13 cellular contexts compared by ENCODE assay signal in the genomic region with DNA sequence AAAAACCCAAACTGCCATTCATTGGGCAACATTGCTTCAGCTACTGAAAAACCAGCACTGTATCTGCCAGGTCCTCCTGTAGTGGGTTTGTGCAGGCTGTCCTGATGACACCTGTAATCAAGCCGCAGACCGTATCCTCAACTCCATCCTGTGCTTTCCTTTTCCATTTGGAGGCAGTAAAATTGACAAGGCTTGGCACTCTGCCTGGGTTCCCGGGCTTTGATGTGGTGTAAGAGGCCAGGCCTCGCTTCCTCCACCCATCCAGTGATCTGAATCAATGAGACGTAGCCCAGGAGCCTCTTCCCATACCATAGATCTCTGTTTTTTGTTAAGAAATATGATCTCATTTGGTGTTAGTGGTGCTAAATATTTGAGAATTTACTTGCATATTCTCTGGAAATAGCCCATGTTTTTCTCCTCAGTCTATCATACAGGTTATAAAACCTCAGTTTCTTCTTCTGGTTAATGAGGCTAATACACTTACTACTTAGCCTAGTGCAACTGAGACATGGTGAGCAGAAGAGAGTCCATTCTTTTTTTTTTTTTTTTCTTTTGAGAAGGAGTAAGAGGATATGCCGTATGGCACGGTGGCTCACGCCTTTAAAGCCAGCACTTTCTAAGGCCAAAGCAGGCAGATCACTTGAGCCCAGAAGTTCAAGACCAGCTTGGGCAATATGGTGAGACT. TPM values are rescaled to one million over a fixed set of nuclear protein-coding genes. Genes with fewer than 3 reads are reported as not detected.
A peak's percentile ranks its signal among the peaks of the same experiment; 100 is the strongest.
DNase-seq lines count a peak whose midpoint lies in the region; TF ChIP-seq lines count a peak whose summit lies in the region.
"Had no signal": no experiment of that assay in that cellular context is flagged by ENCODE, and none has a peak within 500 bp of the region (broad histone marks: within the 10 kb centered on the region; RNA-seq: fewer than 3 reads in every experiment).

No MANE protein-coding gene starts in this region.

- H3K36me3 ChIP-seq in SK-N-SH (replicated peaks in 1 of 2; ENCODE audit: control insufficient read depth in 1 of 2, insufficient read depth in 2 of 2, low read length in 1 of 2), result peaks cover 0 to 5% of the 10 kb centered on the region in 2 experiments
- H3K36me3 ChIP-seq in smooth muscle cell (ENCODE audit: low read depth), result no peaks in the 10 kb centered on the region
- no peaks in the 10 kb centered on the region for H3K36me3 ChIP-seq in H7 (replicated peaks; ENCODE audit: control insufficient read depth, insufficient read depth, low read length)
- H3K36me3 ChIP-seq: right atrium auricular region had no signal

- no peaks in the 10 kb centered on the region for H3K36me3 Mint-ChIP-seq in Calu3 (ENCODE audit: insufficient read depth, unreplicated experiment)

- peaks cover 0 to 3% of the 10 kb centered on the region in 2 experiments; a peak in 1 of 4 replicates for H3K4me1 ChIP-seq in SK-N-SH (ENCODE audit: control insufficient read depth in 1 of 2, insufficient read depth in 2 of 2, low read depth in 1 of 2, low read length in 1 of 2)
- no peaks in the 10 kb centered on the region for H3K4me1 ChIP-seq in smooth muscle cell (ENCODE audit: low read depth)
- H3K4me1 ChIP-seq: right atrium auricular region had no signal

- no peak overlapping the region for H3K27ac Mint-ChIP-seq in Calu3 (ENCODE audit: unreplicated experiment)
- H3K27ac Mint-ChIP-seq: activated naive CD8-positive, alpha-beta T cell treated with anti-CD3 and anti-CD28 coated beads, Interleukin-2, amount 50 U/mL, for 24 hours; memory B cell had no signal

- H2AFZ ChIP-seq in SK-N-SH (ENCODE audit: low read depth) (no peak overlapping the region), smooth muscle cell (ENCODE audit: low read depth) (no peak overlapping the region)

- no peak for TF ChIP-seq CTCF in Calu3 (IDR thresholded peaks at IDR 0.05; ENCODE audit: unreplicated experiment)
- no peak for TF ChIP-seq CTCF in SK-N-SH (IDR thresholded peaks at IDR 0.05)
- no peak for TF ChIP-seq CTCF in smooth muscle cell (IDR thresholded peaks at IDR 0.05; ENCODE audit: borderline replicate concordance, insufficient read depth, poor library complexity, severe bottlenecking)

- H3K4me1 Mint-ChIP-seq in Calu3 (ENCODE audit: low read depth, unreplicated experiment), result no peaks in the 10 kb centered on the region
- H3K4me1 Mint-ChIP-seq: activated naive CD8-positive, alpha-beta T cell treated with anti-CD3 and anti-CD28 coated beads, Interleukin-2, amount 50 U/mL, for 24 hours; memory B cell had no signal

- H3K9me2 ChIP-seq in SK-N-SH, result no peaks in the 10 kb centered on the region

- H3K4me3 ChIP-seq in SK-N-SH (ENCODE audit: low read depth in 2 of 2, low read length in 1 of 2), result no peak overlapping the region
- no peak overlapping the region for H3K4me3 ChIP-seq in smooth muscle cell
- no peak overlapping the region for H3K4me3 ChIP-seq in H7 (ENCODE audit: insufficient read depth, low read depth, low read length)
- H3K4me3 ChIP-seq: right atrium auricular region had no signal

- no peaks in the 10 kb centered on the region for H3K9me3 Mint-ChIP-seq in Calu3 (ENCODE audit: low read depth, unreplicated experiment)
- H3K9me3 Mint-ChIP-seq: activated naive CD8-positive, alpha-beta T cell treated with anti-CD3 and anti-CD28 coated beads, Interleukin-2, amount 50 U/mL, for 24 hours; memory B cell had no signal

- H3K4me2 ChIP-seq in SK-N-SH (no peak overlapping the region), smooth muscle cell (no peak overlapping the region)

- H3K27ac ChIP-seq in SK-N-SH (ENCODE audit: low read depth in 2 of 2, low read length in 1 of 2), result no peak overlapping the region
- H3K27ac ChIP-seq in smooth muscle cell (ENCODE audit: low read depth), result no peak overlapping the region
- H3K27ac ChIP-seq: right atrium auricular region had no signal

- TF ChIP-seq EP300 in SK-N-SH (IDR thresholded peaks at IDR 0.05; ENCODE audit: borderline replicate concordance in 1 of 2, low read depth in 1 of 2, low read length in 1 of 2), result peak; percentile 18 to 32; a peak in 2 of 4 replicates

- intact Hi-C loops in Calu3 (cut with micrococcal nuclease; ENCODE audit: unreplicated experiment), result no loop called here

- CTCF ChIA-PET in Calu3 (lab: Charles Lee) (no interaction called here), SK-N-SH (lab: Yijun Ruan, JAX) (interaction anchor here (0.8 to 1.9 kb wide), 2 partner anchors 16 kb away, joined by 3 to 9 read pairs; no protein-coding TSS in a partner anchor)

- H3K9me3 ChIP-seq in SK-N-SH (no peaks in the 10 kb centered on the region), smooth muscle cell (replicated peaks; ENCODE audit: low read depth) (no peaks in the 10 kb centered on the region)
- H3K9me3 ChIP-seq: right atrium auricular region had no signal

- no peaks in the 10 kb centered on the region for H4K20me1 ChIP-seq in SK-N-SH (ENCODE audit: insufficient read depth)
- no peaks in the 10 kb centered on the region for H4K20me1 ChIP-seq in smooth muscle cell (ENCODE audit: low read depth)

- TF ChIP-seq RAD21 in SK-N-SH (IDR thresholded peaks at IDR 0.05; ENCODE audit: low read length), result no peak

- H3K27me3 ChIP-seq in SK-N-SH (ENCODE audit: insufficient read depth) (no peaks in the 10 kb centered on the region), smooth muscle cell (ENCODE audit: low read depth) (no peaks in the 10 kb centered on the region), H7 (ENCODE audit: control insufficient read depth, insufficient read depth, low read length) (no peaks in the 10 kb centered on the region)
- H3K27me3 ChIP-seq: right atrium auricular region had no signal

- BruUV-seq in Calu3 (replicated peaks; lab: Mats Ljungman, UMichigan), result no TSS peak

- 46% methylated on average over 8 of the region's 8 CpGs for WGBS in SK-N-SH (ENCODE audit: low lambda C conversion rate)
- 71% methylated on average over 8 of the region's 8 CpGs for WGBS in smooth muscle cell (ENCODE audit: low lambda C conversion rate)

- H3K9ac ChIP-seq in SK-N-SH (no peak overlapping the region), smooth muscle cell (ENCODE audit: low read depth) (no peak overlapping the region)

- no peaks in the 10 kb centered on the region for H3K27me3 Mint-ChIP-seq in Calu3 (ENCODE audit: unreplicated experiment)
- H3K27me3 Mint-ChIP-seq: activated naive CD8-positive, alpha-beta T cell treated with anti-CD3 and anti-CD28 coated beads, Interleukin-2, amount 50 U/mL, for 24 hours had no signal

- no peaks in the 10 kb centered on the region for H3K79me2 ChIP-seq in SK-N-SH (ENCODE audit: insufficient read depth)
- H3K79me2 ChIP-seq in smooth muscle cell (ENCODE audit: low read depth), result no peaks in the 10 kb centered on the region

- H3F3A ChIP-seq in SK-N-SH (replicated peaks; ENCODE audit: insufficient read depth) (no peaks in the 10 kb centered on the region), smooth muscle cell (ENCODE audit: low read depth) (no peaks in the 10 kb centered on the region)

- H3K4me3 Mint-ChIP-seq in Calu3 (ENCODE audit: low read depth, unreplicated experiment), result no peak overlapping the region
- H3K4me3 Mint-ChIP-seq: activated naive CD8-positive, alpha-beta T cell treated with anti-CD3 and anti-CD28 coated beads, Interleukin-2, amount 50 U/mL, for 24 hours; memory B cell had no signal

- peak; percentile 29 for DNase-seq in Calu3
- peak; percentile 80 for DNase-seq in NCI-H1092 (lab: John Stamatoyannopoulos, UW)
- DNase-seq in SK-N-SH, result peak; percentile 43
- DNase-seq in islet precursor cell, result peak; percentile 60
- no peak for DNase-seq in activated CD4-positive, alpha-beta T cell treated with anti-CD3 and anti-CD28 coated beads, Interleukin-2, amount 50 U/mL, for 4 hours
- no peak for DNase-seq in smooth muscle cell (lab: John Stamatoyannopoulos, UW; ENCODE audit: unreplicated experiment)
- DNase-seq in H7, result no peak
- DNase-seq in NCI-H1694 (lab: John Stamatoyannopoulos, UW), result no peak
- DNase-seq: activated CD4-positive, alpha-beta T cell treated with anti-CD3 and anti-CD28 coated beads, Interleukin-2, amount 50 U/mL, for 1 hour; activated naive CD8-positive, alpha-beta T cell treated with anti-CD3 and anti-CD28 coated beads, Interleukin-2, amount 50 U/mL, for 24 hours; stimulated activated CD8-positive, alpha-beta memory T cell treated with anti-CD3 and anti-CD28 coated beads, Interleukin-4, amount 100 ng/mL, for 48 hours had no signal

- POLR2A ChIA-PET in SK-N-SH (lab: Yijun Ruan, JAX), result no interaction called here

TF ChIP-seq in SK-N-SH, 30 proteins besides CTCF, POLR2A, EP300 and RAD21:
- TF ChIP-seq NRF1 (IDR thresholded peaks at IDR 0.05; ENCODE audit: low read depth, low read length), result no peak
- TF ChIP-seq, protein P1, sequence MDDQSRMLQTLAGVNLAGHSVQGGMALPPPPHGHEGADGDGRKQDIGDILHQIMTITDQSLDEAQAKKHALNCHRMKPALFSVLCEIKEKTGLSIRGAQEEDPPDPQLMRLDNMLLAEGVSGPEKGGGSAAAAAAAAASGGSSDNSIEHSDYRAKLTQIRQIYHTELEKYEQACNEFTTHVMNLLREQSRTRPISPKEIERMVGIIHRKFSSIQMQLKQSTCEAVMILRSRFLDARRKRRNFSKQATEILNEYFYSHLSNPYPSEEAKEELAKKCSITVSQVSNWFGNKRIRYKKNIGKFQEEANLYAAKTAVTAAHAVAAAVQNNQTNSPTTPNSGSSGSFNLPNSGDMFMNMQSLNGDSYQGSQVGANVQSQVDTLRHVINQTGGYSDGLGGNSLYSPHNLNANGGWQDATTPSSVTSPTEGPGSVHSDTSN (IDR thresholded peaks at IDR 0.05), result peak; percentile 74
- peak; percentile 87 for TF ChIP-seq TCF12 (IDR thresholded peaks at IDR 0.05)
- peak; percentile 29; the same call in 1 of the 2 replicates for TF ChIP-seq RCOR1 (IDR thresholded peaks at IDR 0.05; ENCODE audit: low read length)
- peak; percentile 77 for TF ChIP-seq NFIC (IDR thresholded peaks at IDR 0.05; ENCODE audit: borderline replicate concordance)

RNA-seq across cellular contexts. Expression of a gene that starts 34.8 kb away (rescaled TPM):
- total RNA-seq in Calu3 (2022) (4.5 and 4.6 TPM in 2 replicates), smooth muscle cell (6.4 and 7.5 TPM in 2 replicates)
- polyA plus RNA-seq in SK-N-SH (2012; rRNA removed) (0.95 and 1.3 TPM in 2 replicates), smooth muscle cell (2.2 and 2.6 TPM in 2 replicates)
- polyA plus RNA-seq in SK-N-SH (2012; cell fraction: cytosol; rRNA removed), result 0.93 and 0.98 TPM in 2 replicates
- polyA plus RNA-seq in SK-N-SH (2012; cell fraction: nucleus; rRNA removed), result 1.6 and 3.2 TPM in 2 replicates
- 4.6 and 6.5 TPM in 2 replicates for total RNA-seq in H7 (2014; rRNA removed; shearing (Covaris generic))

RNA-seq across cellular contexts. Expression of a gene that starts 47.0 kb away (rescaled TPM):
- total RNA-seq in Calu3 (2022) (11.0 and 16.2 TPM in 2 replicates), smooth muscle cell (6.5 and 12.9 TPM in 2 replicates)
- polyA plus RNA-seq in SK-N-SH (2012; rRNA removed) (32.0 and 37.0 TPM in 2 replicates), smooth muscle cell (3.9 and 4.4 TPM in 2 replicates)
- 34.4 and 35.7 TPM in 2 replicates for polyA plus RNA-seq in SK-N-SH (2012; cell fraction: cytosol; rRNA removed)
- polyA plus RNA-seq in SK-N-SH (2012; cell fraction: nucleus; rRNA removed), result 34.2 and 34.9 TPM in 2 replicates
- total RNA-seq in H7 (2014; rRNA removed; shearing (Covaris generic)), result 16.6 and 16.8 TPM in 2 replicates

Comparison
In these comparisons a context has a peak if more than half of its experiments do, and no peak if none do; other contexts are left out.
1. DNase-seq: peak in Calu3 (single experiment), NCI-H1092 (single experiment), SK-N-SH (single experiment) and islet precursor cell (single experiment); none in activated CD4-positive, alpha-beta T cell treated with anti-CD3 and anti-CD28 coated beads, Interleukin-2, amount 50 U/mL, for 4 hours (0 of 2), smooth muscle cell (single experiment), H7 (single experiment) and NCI-H1694 (single experiment).